22 cellular contexts compared by ENCODE assay signal in genomic region chr15:100988874-100989273, GRCh38.
DNase-seq lines count a peak whose midpoint lies in the region; ATAC-seq lines count a peak whose summit lies in the region.
"Had no signal": no experiment of that assay in that cellular context is flagged by ENCODE, and none has a peak within 500 bp of the region (broad histone marks: within the 10 kb centered on the region; RNA-seq: fewer than 3 reads in every experiment).

No MANE protein-coding gene starts in this region.

- H3K9me3 ChIP-seq in mesenchymal stem cell (ENCODE audit: control insufficient read depth, low read length), result no peaks in the 10 kb centered on the region
- no peaks in the 10 kb centered on the region for H3K9me3 ChIP-seq in aorta (ENCODE audit: control insufficient read depth, low read length)
- H3K9me3 ChIP-seq: A549, BE2C had no signal

- H3K36me3 ChIP-seq in mesenchymal stem cell (ENCODE audit: control insufficient read depth in 1 of 2, insufficient read depth in 2 of 2, low read depth in 1 of 2, low read length in 2 of 2) (peaks cover 0 to 23% of the 10 kb centered on the region in 2 experiments), aorta (ENCODE audit: control insufficient read depth in 1 of 2, insufficient read depth in 2 of 2, low read length in 1 of 2) (no peaks in the 10 kb centered on the region)
- H3K36me3 ChIP-seq: BE2C; BLaER1 treated with 17β-estradiol and CSF1 and Interleukin-3, amounts not matched to agents 10 nM and 100 nM had no signal

- H3K4me3 Mint-ChIP-seq in dendritic cell treated with granulocyte-macrophage colony-stimulating factor and Interleukin-4, amounts not matched to agents 40 ng/mL and 50 ng/mL, for 4 days, result no peak overlapping the region
- H3K4me3 Mint-ChIP-seq: CD14-positive monocyte; CD4-positive, alpha-beta T cell; CD8-positive, alpha-beta memory T cell; GM23338; H9 had no signal

- no peak overlapping the region for H3K4me2 ChIP-seq in mesenchymal stem cell (ENCODE audit: low read length, poor library complexity, severe bottlenecking)
- H3K4me2 ChIP-seq: A549; BLaER1 treated with 17β-estradiol and CSF1 and Interleukin-3, amounts not matched to agents 10 nM and 100 nM; GM23338 had no signal

- no peak overlapping the region for H3K18ac ChIP-seq in mesenchymal stem cell (ENCODE audit: low read depth in 1 of 2, low read length in 2 of 2)

- intact Hi-C loops in dendritic cell treated with granulocyte-macrophage colony-stimulating factor and Interleukin-4, amounts not matched to agents 40 ng/mL and 50 ng/mL, for 4 days (cut with micrococcal nuclease), result no loop called here
- intact Hi-C loops in aorta (cut with DNase I), result no loop called here

- no peak overlapping the region for H4K91ac ChIP-seq in mesenchymal stem cell (ENCODE audit: low read length)

- H3K4me3 ChIP-seq in mesenchymal stem cell (ENCODE audit: insufficient read depth in 1 of 2, low read depth in 1 of 2, low read length in 2 of 2) (no peak overlapping the region), aorta (ENCODE audit: low read length in 2 of 2) (no peak overlapping the region)
- H3K4me3 ChIP-seq: A549; BLaER1 treated with 17β-estradiol and CSF1 and Interleukin-3, amounts not matched to agents 10 nM and 100 nM; GM23338 had no signal

- no peaks in the 10 kb centered on the region for H3K4me1 ChIP-seq in mesenchymal stem cell (ENCODE audit: control insufficient read depth, insufficient read depth, low read depth, low read length)
- H3K4me1 ChIP-seq in aorta (ENCODE audit: control insufficient read depth in 1 of 2, insufficient read depth in 2 of 2, low read length in 2 of 2), result no peaks in the 10 kb centered on the region
- H3K4me1 ChIP-seq: BE2C; BLaER1 treated with 17β-estradiol and CSF1 and Interleukin-3, amounts not matched to agents 10 nM and 100 nM had no signal

- no peak overlapping the region for H2BK15ac ChIP-seq in mesenchymal stem cell (ENCODE audit: low read depth, poor library complexity, severe bottlenecking)

- H3K9ac ChIP-seq in mesenchymal stem cell (ENCODE audit: low read length), result no peak overlapping the region
- H3K9ac ChIP-seq: BLaER1 treated with 17β-estradiol and CSF1 and Interleukin-3, amounts not matched to agents 10 nM and 100 nM had no signal

- no peak overlapping the region for H4K8ac ChIP-seq in mesenchymal stem cell (ENCODE audit: low read length)

- H3K14ac ChIP-seq in mesenchymal stem cell (ENCODE audit: low read length in 2 of 2), result no peak overlapping the region

- no peak overlapping the region for H2AK5ac ChIP-seq in mesenchymal stem cell (ENCODE audit: low read length, severe bottlenecking)

- ATAC-seq in aorta (ENCODE audit: low FRiP score), result no peak
- ATAC-seq: A549, GM23338, HCT116 had no signal

- H3K27me3 Mint-ChIP-seq in dendritic cell treated with granulocyte-macrophage colony-stimulating factor and Interleukin-4, amounts not matched to agents 40 ng/mL and 50 ng/mL, for 4 days, result no peaks in the 10 kb centered on the region

- H3K9me3 Mint-ChIP-seq in dendritic cell treated with granulocyte-macrophage colony-stimulating factor and Interleukin-4, amounts not matched to agents 40 ng/mL and 50 ng/mL, for 4 days, result no peaks in the 10 kb centered on the region
- H3K9me3 Mint-ChIP-seq: CD4-positive, alpha-beta T cell; GM23338; H9 had no signal

- peak; percentile 12 for DNase-seq in SIG-M5 treated with dmso at 0.1 percent for 504 hours (lab: John Stamatoyannopoulos, UW; ENCODE audit: unreplicated experiment)
- no peak for DNase-seq in SIG-M5 (lab: John Stamatoyannopoulos, UW)
- peak; percentile 81 for DNase-seq in MV-4-11 (lab: John Stamatoyannopoulos, UW)
- no peak for DNase-seq in NCI-H2227 (lab: John Stamatoyannopoulos, UW; ENCODE audit: unreplicated experiment)
- DNase-seq in mesenchymal stem cell, result no peak
- DNase-seq in aorta, result no peak
- DNase-seq: 8988T; ACHN; AML-193; BE2C; CD4-positive, alpha-beta T cell; CD8-positive, alpha-beta memory T cell; DMS53; DMS79 treated with DMSO at 0.1 percent for 48 hours; GF-D8; H9 had no signal

- no peak overlapping the region for H3K23ac ChIP-seq in mesenchymal stem cell (ENCODE audit: low read length in 2 of 2)

- peaks cover 88% of the 10 kb centered on the region for H3K36me3 Mint-ChIP-seq in dendritic cell treated with granulocyte-macrophage colony-stimulating factor and Interleukin-4, amounts not matched to agents 40 ng/mL and 50 ng/mL, for 4 days (ENCODE audit: low read depth)
- H3K36me3 Mint-ChIP-seq: CD8-positive, alpha-beta memory T cell had no signal

- no peak overlapping the region for H2BK5ac ChIP-seq in mesenchymal stem cell (ENCODE audit: low read depth, low read length, poor library complexity, severe bottlenecking)

- 93% methylated on average over 3 of the region's 3 CpGs for WGBS in mesenchymal stem cell
- 93 to 95% methylated on average over 3 of the region's 3 CpGs for WGBS in aorta, 2 donors

- H3K4me1 Mint-ChIP-seq in dendritic cell treated with granulocyte-macrophage colony-stimulating factor and Interleukin-4, amounts not matched to agents 40 ng/mL and 50 ng/mL, for 4 days (ENCODE audit: low read depth), result peaks cover 31% of the 10 kb centered on the region
- H3K4me1 Mint-ChIP-seq: CD14-positive monocyte; CD8-positive, alpha-beta memory T cell had no signal

- no peak overlapping the region for H2AFZ ChIP-seq in mesenchymal stem cell (ENCODE audit: low read depth, low read length)
- H2AFZ ChIP-seq: GM23338 had no signal

- H3K79me1 ChIP-seq in mesenchymal stem cell (replicated peaks; ENCODE audit: low read length, poor library complexity, severe bottlenecking), result no peaks in the 10 kb centered on the region

- no peaks in the 10 kb centered on the region for H3K27me3 ChIP-seq in mesenchymal stem cell (ENCODE audit: control insufficient read depth in 1 of 2, insufficient read depth in 1 of 2, low read length in 2 of 2)
- no peaks in the 10 kb centered on the region for H3K27me3 ChIP-seq in aorta (ENCODE audit: control insufficient read depth in 1 of 2, insufficient read depth in 2 of 2, low read length in 1 of 2)
- H3K27me3 ChIP-seq: BLaER1 treated with 17β-estradiol and CSF1 and Interleukin-3, amounts not matched to agents 10 nM and 100 nM had no signal

- H2BK120ac ChIP-seq in mesenchymal stem cell (ENCODE audit: low read depth, low read length), result no peak overlapping the region

- no peak overlapping the region for H3K27ac ChIP-seq in mesenchymal stem cell (ENCODE audit: low read length, poor library complexity, severe bottlenecking)
- H3K27ac ChIP-seq in aorta (ENCODE audit: low read depth in 1 of 2, low read length in 2 of 2), result no peak overlapping the region
- H3K27ac ChIP-seq: A549; BLaER1 treated with 17β-estradiol and CSF1 and Interleukin-3, amounts not matched to agents 10 nM and 100 nM had no signal

- H3K4ac ChIP-seq in mesenchymal stem cell (ENCODE audit: low read depth in 1 of 2, low read length in 2 of 2), result no peak overlapping the region

- H2BK12ac ChIP-seq in mesenchymal stem cell (ENCODE audit: low read length in 2 of 2), result no peak overlapping the region

- H3K27ac Mint-ChIP-seq in dendritic cell treated with granulocyte-macrophage colony-stimulating factor and Interleukin-4, amounts not matched to agents 40 ng/mL and 50 ng/mL, for 4 days, result peak overlapping the region; percentile 10
- H3K27ac Mint-ChIP-seq: CD4-positive, alpha-beta T cell; CD8-positive, alpha-beta memory T cell; GM23338 had no signal

Comparison
In these comparisons a context has a peak if more than half of its experiments do, and no peak if none do; other contexts are left out.
1. DNase-seq: peak in SIG-M5 treated with dmso at 0.1 percent for 504 hours (single experiment) and MV-4-11 (single experiment); none in SIG-M5 (single experiment), NCI-H2227 (single experiment), mesenchymal stem cell (single experiment) and aorta (0 of 2).